Comparison of ENCODE assay signal across 17 cellular contexts in the genomic region with DNA sequence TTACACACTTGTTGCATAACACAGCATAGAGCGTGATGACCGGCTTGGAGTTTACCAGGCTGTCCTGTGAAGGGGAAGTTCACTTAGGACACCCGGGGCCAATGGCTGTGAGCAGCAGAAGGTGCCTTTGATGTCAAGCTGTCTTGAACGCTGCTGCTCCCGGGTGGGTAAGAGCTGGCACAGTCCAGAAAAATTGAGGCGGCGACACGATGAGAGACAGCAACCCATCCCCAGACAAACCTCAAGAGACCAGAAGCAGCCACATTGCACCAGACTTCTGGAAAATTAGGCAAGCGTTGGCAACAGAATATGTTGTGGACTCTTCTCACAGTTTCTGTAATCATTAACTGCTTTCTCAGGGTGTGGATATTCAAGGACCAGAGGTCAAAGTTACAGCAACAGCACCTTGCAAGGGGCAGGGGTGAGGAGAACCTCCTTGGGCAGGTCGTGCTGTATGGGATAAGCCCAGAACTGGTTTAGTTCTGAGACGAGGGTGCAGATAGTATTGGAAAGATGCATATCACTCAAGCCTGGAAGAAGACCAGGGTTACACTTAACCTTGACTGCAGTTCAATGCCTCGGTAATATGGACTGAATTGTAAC. TPM values are rescaled to one million over a fixed set of nuclear protein-coding genes. Genes with fewer than 3 reads are reported as not detected.
DNase-seq lines count a peak whose midpoint lies in the region; ATAC-seq and TF ChIP-seq lines count a peak whose summit lies in the region.
"Had no signal": no experiment of that assay in that cellular context is flagged by ENCODE, and none has a peak within 500 bp of the region (broad histone marks: within the 10 kb centered on the region; RNA-seq: fewer than 3 reads in every experiment).

No MANE protein-coding gene starts in this region.

- intact Hi-C loops in MCF 10A (cut with micrococcal nuclease) (no loop called here), breast epithelium (cut with DNase I; ENCODE audit: low total_unique reads) (no loop called here), vagina (cut with DNase I) (no loop called here)

- H3K4me3 ChIP-seq in breast epithelium (no peak overlapping the region), duodenal mucosa (ENCODE audit: low read depth in 1 of 2, low read length in 2 of 2) (peak overlapping the region; percentile 12 to 20), vagina (no peak overlapping the region), brain microvascular endothelial cell (ENCODE audit: low read depth, low read length) (no peak overlapping the region)

- H3K4me3 Mint-ChIP-seq in MCF 10A (ENCODE audit: unreplicated experiment): no peak overlapping the region
- H3K4me3 Mint-ChIP-seq: effector memory CD8-positive, alpha-beta T cell; IgD-negative memory B cell had no signal

- DNase-seq in MCF 10A (ENCODE audit: unreplicated experiment): peak; percentile 9
- no peak for DNase-seq in breast epithelium (ENCODE audit: low spot score in 2 of 2)
- DNase-seq in medulla oblongata (ENCODE audit: extremely low spot score): peak; percentile 57
- no peak for DNase-seq in vagina (ENCODE audit: extremely low spot score in 2 of 2)
- DNase-seq in NCI-H2196 treated with DMSO at 0.1 percent for 48 hours (lab: John Stamatoyannopoulos, UW; ENCODE audit: unreplicated experiment): no peak
- no peak for DNase-seq in brain microvascular endothelial cell
- DNase-seq: 8988T; amniotic stem cell; DMS79 treated with DMSO at 0.1 percent for 48 hours; effector memory CD8-positive, alpha-beta T cell; midbrain; NCI-H2081 treated with DMSO at 0.1 percent for 48 hours; OCI-M1; T1000 had no signal

- no peak overlapping the region for H3K9ac ChIP-seq in duodenal mucosa (ENCODE audit: low read depth in 1 of 2, low read length in 2 of 2)

- H3K9me3 Mint-ChIP-seq in MCF 10A (ENCODE audit: unreplicated experiment): no peaks in the 10 kb centered on the region
- H3K9me3 Mint-ChIP-seq: effector memory CD8-positive, alpha-beta T cell had no signal

- TF ChIP-seq CTCF in MCF 10A (IDR thresholded peaks at IDR 0.05; ENCODE audit: unreplicated experiment): no peak
- TF ChIP-seq CTCF in breast epithelium (IDR thresholded peaks at IDR 0.05): no peak
- no peak for TF ChIP-seq CTCF in vagina (IDR thresholded peaks at IDR 0.05)
- no peak for TF ChIP-seq CTCF in brain microvascular endothelial cell (IDR thresholded peaks at IDR 0.05; ENCODE audit: low read depth, low read length, missing control alignments)

- no peak for TF ChIP-seq POLR2A in breast epithelium (IDR thresholded peaks at IDR 0.05)
- no peak for TF ChIP-seq POLR2A in vagina (IDR thresholded peaks at IDR 0.05)

- H3K27ac ChIP-seq in breast epithelium (no peak overlapping the region), duodenal mucosa (ENCODE audit: low read depth, low read length) (no peak overlapping the region), vagina (no peak overlapping the region), brain microvascular endothelial cell (no peak overlapping the region)

- ATAC-seq in HG02610 (IDR thresholded peaks at IDR 0.05; ENCODE audit: unreplicated experiment): no peak
- ATAC-seq: effector memory CD8-positive, alpha-beta T cell had no signal

- H3K27me3 Mint-ChIP-seq in MCF 10A (ENCODE audit: insufficient read depth, unreplicated experiment): no peaks in the 10 kb centered on the region

- POLR2A ChIA-PET in MCF 10A (lab: Yijun Ruan, JAX): no interaction called here

- H3K36me3 ChIP-seq in breast epithelium (no peaks in the 10 kb centered on the region), duodenal mucosa (ENCODE audit: control insufficient read depth in 1 of 2, insufficient read depth in 2 of 2, low read length in 2 of 2) (no peaks in the 10 kb centered on the region), vagina (no peaks in the 10 kb centered on the region), brain microvascular endothelial cell (replicated peaks) (no peaks in the 10 kb centered on the region)

- H3K27me3 ChIP-seq in breast epithelium (no peaks in the 10 kb centered on the region), duodenal mucosa (ENCODE audit: control insufficient read depth in 1 of 2, insufficient read depth in 2 of 2, low read length in 2 of 2) (no peaks in the 10 kb centered on the region), vagina (no peaks in the 10 kb centered on the region), brain microvascular endothelial cell (replicated peaks) (no peaks in the 10 kb centered on the region)

- CTCF ChIA-PET in MCF 10A (lab: Yijun Ruan, JAX): interaction anchor here (1.0 kb wide), 1 partner anchor 13 kb away, joined by 3 read pairs; no protein-coding TSS in a partner anchor

- in situ Hi-C loops in brain microvascular endothelial cell (cut with HindIII; ENCODE audit: low pct_ligation_motif_present, low sequenced_read_pairs): no loop called here

- H3K4me1 ChIP-seq in breast epithelium (no peaks in the 10 kb centered on the region), duodenal mucosa (ENCODE audit: control insufficient read depth in 1 of 2, insufficient read depth in 2 of 2, low read length in 2 of 2) (peaks cover 13 to 16% of the 10 kb centered on the region in 2 donors), vagina (no peaks in the 10 kb centered on the region)

- peaks cover 5% of the 10 kb centered on the region for H3K4me1 Mint-ChIP-seq in MCF 10A (ENCODE audit: insufficient read depth, unreplicated experiment)

- no peak overlapping the region for H3K27ac Mint-ChIP-seq in MCF 10A (ENCODE audit: low read depth, unreplicated experiment)
- H3K27ac Mint-ChIP-seq: effector memory CD8-positive, alpha-beta T cell; IgD-negative memory B cell had no signal

- no peaks in the 10 kb centered on the region for H3K36me3 Mint-ChIP-seq in MCF 10A (ENCODE audit: insufficient read depth, unreplicated experiment)
- H3K36me3 Mint-ChIP-seq: IgD-negative memory B cell had no signal

- no TSS peak for BruUV-seq in MCF 10A (replicated peaks; lab: Mats Ljungman, UMichigan)

- H3K9me3 ChIP-seq in breast epithelium (peaks cover 3 to 6% of the 10 kb centered on the region in 2 donors), duodenal mucosa (ENCODE audit: control insufficient read depth in 1 of 2, low read length in 2 of 2) (peaks cover 4 to 6% of the 10 kb centered on the region in 2 donors), vagina (no peaks in the 10 kb centered on the region)

RNA-seq across cellular contexts. Expression of gene NFILZ, which starts 10.1 kb away (rescaled TPM):
- total RNA-seq in MCF 10A (2022): not detected in 2 replicates
- not detected for total RNA-seq in breast epithelium
- not detected for total RNA-seq in vagina

RNA-seq across cellular contexts. Expression of gene ADAMTS10, which starts 30.0 kb away (rescaled TPM):
- total RNA-seq in MCF 10A (2022) (not detected in 2 replicates), breast epithelium (10 to 100 TPM; 23.4 to 68.2 (median 48.2) TPM), vagina (66.3 TPM)

RNA-seq across cellular contexts. Expression of gene ACTL9, which starts 58.1 kb away (rescaled TPM):
- total RNA-seq in MCF 10A (2022) (not detected in 2 replicates), breast epithelium (not detected), vagina (not detected)

Comparison
In these comparisons a context has a peak if more than half of its experiments do, and no peak if none do; other contexts are left out.
1. DNase-seq: peak in MCF 10A (single experiment) and medulla oblongata (single experiment); none in breast epithelium (0 of 2), vagina (0 of 2), NCI-H2196 treated with DMSO at 0.1 percent for 48 hours (single experiment) and brain microvascular endothelial cell (single experiment).
2. RNA of gene ADAMTS10, which starts 30.0 kb away (total RNA-seq): 66.3 TPM in vagina (single experiment) and 23.4 to 68.2 TPM in breast epithelium; not detected in MCF 10A; every median in the first group is over 10 times any median in the second.
3. H3K4me3 ChIP-seq: peak in duodenal mucosa (2 of 2); none in breast epithelium (0 of 3), vagina (0 of 2) and brain microvascular endothelial cell (single experiment).